ENCODE assay signal across 8 cellular contexts in the genomic region with DNA sequence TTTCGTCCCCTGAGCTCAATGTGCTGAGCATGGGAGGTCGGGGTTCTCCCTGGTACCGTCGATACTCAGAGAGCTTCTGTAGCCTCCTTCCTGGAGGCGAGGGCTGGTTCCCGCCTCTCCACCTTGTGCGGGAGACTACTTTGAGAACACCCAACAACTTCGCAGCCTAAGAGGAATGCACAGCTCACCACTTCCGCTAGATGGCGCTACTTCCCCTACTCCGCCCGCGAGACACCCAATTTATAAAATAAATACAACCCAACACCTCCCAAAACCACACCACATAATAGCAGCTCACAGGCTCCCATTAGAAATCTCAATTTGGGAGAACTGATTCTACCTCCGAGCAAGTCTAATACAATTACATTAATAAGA. TPM values are rescaled to one million over a fixed set of nuclear protein-coding genes. Genes with fewer than 3 reads are reported as not detected.
DNase-seq lines count a peak whose midpoint lies in the region; ATAC-seq and TF ChIP-seq lines count a peak whose summit lies in the region.

No MANE protein-coding gene starts in this region.

- no peak overlapping the region for H3K27ac ChIP-seq in HUES64 (ENCODE audit: low read depth, low read length)
- peak overlapping the region in 2 of 4 donors; percentile 43 to 68 for H3K27ac ChIP-seq in Peyer's patch
- peak overlapping the region; percentile 79 for H3K27ac ChIP-seq in suprapubic skin

- TF ChIP-seq CTCF in Peyer's patch (IDR thresholded peaks at IDR 0.05) (peak; percentile 16 to 80 (median 66)), suprapubic skin (IDR thresholded peaks at IDR 0.05) (peak; percentile 86 to 88)

- peak overlapping the region; percentile 65 for H3K4me3 ChIP-seq in HUES64 (ENCODE audit: low read length)
- peak overlapping the region; percentile 35 to 60 (median 42) for H3K4me3 ChIP-seq in Peyer's patch
- peak overlapping the region; percentile 72 for H3K4me3 ChIP-seq in suprapubic skin

- 2% methylated on average over 14 of the region's 14 CpGs for WGBS in HUES64
- 2% methylated on average over 14 of the region's 14 CpGs for WGBS in suprapubic skin

- no peak overlapping the region for H3K9ac ChIP-seq in HUES64 (ENCODE audit: low read depth, low read length)

- H3K27me3 ChIP-seq in HUES64 (ENCODE audit: insufficient read depth, low read length) (peaks cover 61% of the 10 kb centered on the region), Peyer's patch (peaks cover 0 to 3% of the 10 kb centered on the region in 2 donors), suprapubic skin (peaks cover 25% of the 10 kb centered on the region)

- TF ChIP-seq POLR2A in Peyer's patch (IDR thresholded peaks at IDR 0.05): no peak
- no peak for TF ChIP-seq POLR2A in suprapubic skin (IDR thresholded peaks at IDR 0.05)

- H3K36me3 ChIP-seq in HUES64 (ENCODE audit: insufficient read depth, low read length): no peaks in the 10 kb centered on the region
- no peaks in the 10 kb centered on the region for H3K36me3 ChIP-seq in Peyer's patch
- no peaks in the 10 kb centered on the region for H3K36me3 ChIP-seq in suprapubic skin

- no peak for TF ChIP-seq EP300 in suprapubic skin (IDR thresholded peaks at IDR 0.05)

- DNase-seq in ACHN: peak; percentile 47
- peak; percentile 21 to 80 (median 71) for DNase-seq in Peyer's patch
- peak; percentile 86 for DNase-seq in activated effector memory CD4-positive, alpha-beta T cell treated with anti-CD3 and anti-CD28 coated beads, Interleukin-2, amount 50 U/mL, for 16 hours
- peak; percentile 70 for DNase-seq in germinal center (ENCODE audit: low spot score)
- DNase-seq in non-pigmented ciliary epithelial cell (ENCODE audit: low read depth): peak; percentile 6
- DNase-seq in suprapubic skin (ENCODE audit: low spot score in 2 of 2): peak in 1 of 2 donors; percentile 78

- H3K4me1 ChIP-seq in HUES64 (ENCODE audit: insufficient read depth, low read length) (peaks cover 14% of the 10 kb centered on the region; the same call in 1 of the 2 replicates), Peyer's patch (peaks cover 0 to 16% (median 10%) of the 10 kb centered on the region in 4 donors), suprapubic skin (peaks cover 25% of the 10 kb centered on the region)

- peak; percentile 52 for ATAC-seq in GM18867 (IDR thresholded peaks at IDR 0.05; ENCODE audit: unreplicated experiment)

- H3K9me3 ChIP-seq in HUES64 (ENCODE audit: insufficient read depth, low read depth, low read length) (no peaks in the 10 kb centered on the region), Peyer's patch (no peaks in the 10 kb centered on the region), suprapubic skin (no peaks in the 10 kb centered on the region)

- in situ Hi-C loops in ACHN (cut with HindIII; ENCODE audit: low pct_ligation_motif_present, low pct_unique_long_range_greater_than_20kb, low sequenced_read_pairs): no loop called here

RNA-seq across cellular contexts. Expression of a gene that starts 1.2 kb away (rescaled TPM):
- 36.5 TPM for polyA plus RNA-seq in HUES64 (2013, experiment 1 of 2)
- 41.0 TPM for polyA plus RNA-seq in HUES64 (2013, experiment 2 of 2)
- total RNA-seq in Peyer's patch: 10 to 100 TPM in 2 of 4 donors, 1 to 10 TPM in 2; 1.8 to 18.8 (median 9.3) TPM
- 10 to 100 TPM; 11.1 to 18.7 (median 15.6) TPM for total RNA-seq in suprapubic skin
